In the genomic region with DNA sequence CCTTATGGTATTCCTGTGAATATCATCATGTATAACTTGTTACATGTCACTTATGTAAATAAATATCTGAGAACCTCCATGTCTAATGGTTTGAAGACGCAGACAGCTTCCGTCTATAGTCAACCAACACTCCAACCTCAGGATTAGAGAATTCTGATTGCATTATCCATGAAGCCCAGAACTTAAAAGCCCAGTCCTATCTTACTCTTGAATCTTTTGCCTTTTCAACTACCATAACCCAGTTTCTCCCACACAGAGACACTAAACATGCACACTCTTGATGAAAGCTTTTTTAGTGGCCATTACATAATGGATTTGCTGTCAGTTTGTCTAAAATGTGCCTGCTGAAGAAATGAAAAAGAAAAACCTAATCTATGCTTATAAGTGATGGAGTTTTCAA, we compare ENCODE assay signal across 8 cellular contexts.
"Had no signal": no experiment of that assay in that cellular context is flagged by ENCODE, and none has a peak within 500 bp of the region (broad histone marks: within the 10 kb centered on the region; RNA-seq: fewer than 3 reads in every experiment).

No MANE protein-coding gene starts in this region.

- H3K4me1 Mint-ChIP-seq: IgD-negative memory B cell had no signal

- H3K27ac Mint-ChIP-seq: GM23338, H9, IgD-negative memory B cell had no signal

- ATAC-seq: GM23338, HepG2 had no signal

- H3K4me3 Mint-ChIP-seq: GM23338, H9, IgD-negative memory B cell had no signal

- DNase-seq: H9, HCEC 1CT, KG1 had no signal

- H3K27me3 Mint-ChIP-seq: IgD-negative memory B cell had no signal

- FAIRE-seq: H1, H54, HepG2 had no signal

- H3K9me3 Mint-ChIP-seq: H9 had no signal

- H3K36me3 Mint-ChIP-seq: IgD-negative memory B cell had no signal

- H3K4me3 ChIP-seq: GM23338 had no signal
